ENCODE assay signal across 9 cellular contexts in genomic region chr7:134458806-134459698, GRCh38. TPM values are rescaled to one million over a fixed set of nuclear protein-coding genes. Genes with fewer than 3 reads are reported as not detected.
DNase-seq lines count a peak whose midpoint lies in the region; ATAC-seq, FAIRE-seq and TF ChIP-seq lines count a peak whose summit lies in the region.
"Had no signal": no experiment of that assay in that cellular context is flagged by ENCODE, and none has a peak within 500 bp of the region (broad histone marks: within the 10 kb centered on the region; RNA-seq: fewer than 3 reads in every experiment).

Gene AKR1B1 (minus strand): TSS chr7:134459100. CDS start chr7:134459062, 38 bp downstream.

- CTCF ChIA-PET in BJ (lab: Yijun Ruan, JAX), result interaction anchor here (0.6 to 5.6 kb wide), 15 partner anchors 13 to 187 kb away, joined by 3 to 53 read pairs (median 4); partner anchors contain the start of gene BPGM

- peak within 1 kb of the TSS; percentile 82 for H3K4me3 ChIP-seq in BJ (ENCODE audit: low read depth, low read length)

- peak; percentile 80 for TF ChIP-seq CTCF in BJ (IDR thresholded peaks at IDR 0.05; ENCODE audit: insufficient read depth, low read depth, low read length)

- peak; percentile 79 for FAIRE-seq in GM19239 (lab: Jason Lieb, UNC)
- FAIRE-seq: colon had no signal

- 0 out of 2 replicates have a peak, but pooled peaks cover 2% of the 10 kb centered on the region for H3K36me3 ChIP-seq in BJ (ENCODE audit: control insufficient read depth, insufficient read depth, low read length)

- POLR2A ChIA-PET in BJ (lab: Charles Lee), result interaction anchor here (0.6 kb wide), 1 partner anchor 155 kb away, joined by 3 read pairs; no protein-coding TSS in a partner anchor

- H3K27me3 ChIP-seq in BJ (ENCODE audit: control insufficient read depth, insufficient read depth, low read length), result no peaks in the 10 kb centered on the region

- DNase-seq in BJ (ENCODE audit: low read depth) (peak; percentile 59), GM19239 (ENCODE audit: insufficient read length, low spot score) (peak; percentile 94), NCI-H774 (lab: John Stamatoyannopoulos, UW) (peak; percentile 83), lung microvascular endothelial cell (ENCODE audit: low read depth in 2 of 2) (peak; percentile 91 to 92)
- DNase-seq in activated CD8-positive, alpha-beta memory T cell treated with anti-CD3 and anti-CD28 coated beads for 24 hours, result peak; percentile 93
- DNase-seq in effector CD8-positive, alpha-beta T cell (lab: John Stamatoyannopoulos, UW), result peak; percentile 67
- DNase-seq in stimulated activated CD8-positive, alpha-beta memory T cell treated with anti-CD3 and anti-CD28 coated beads, Interleukin-12 subunit alpha, Interleukin-12 subunit beta, amount 100 ng/mL, for 1 hour (ENCODE audit: low read depth), result peak; percentile 73

- peak; percentile 90 for ATAC-seq in HG03442 (IDR thresholded peaks at IDR 0.05; ENCODE audit: unreplicated experiment)

RNA-seq across cellular contexts. Expression of gene AKR1B1, which starts in this region (rescaled TPM):
- 257 and 331 TPM in 2 replicates for polyA plus RNA-seq in BJ (2011; rRNA removed)
- polyA minus RNA-seq in BJ (2011; rRNA and poly(A)+ RNA removed), result 55.7 and 74.8 TPM in 2 replicates
- 12.3 and 50.6 TPM in 2 replicates for total RNA-seq in lung microvascular endothelial cell

Comparison
In these comparisons a context has a peak if more than half of its experiments do, and no peak if none do; other contexts are left out.
1. Peak in every context shown above with its lines: DNase-seq, ATAC-seq and H3K4me3 ChIP-seq.